Comparison of ENCODE assay signal across 9 cellular contexts in the genomic region with DNA sequence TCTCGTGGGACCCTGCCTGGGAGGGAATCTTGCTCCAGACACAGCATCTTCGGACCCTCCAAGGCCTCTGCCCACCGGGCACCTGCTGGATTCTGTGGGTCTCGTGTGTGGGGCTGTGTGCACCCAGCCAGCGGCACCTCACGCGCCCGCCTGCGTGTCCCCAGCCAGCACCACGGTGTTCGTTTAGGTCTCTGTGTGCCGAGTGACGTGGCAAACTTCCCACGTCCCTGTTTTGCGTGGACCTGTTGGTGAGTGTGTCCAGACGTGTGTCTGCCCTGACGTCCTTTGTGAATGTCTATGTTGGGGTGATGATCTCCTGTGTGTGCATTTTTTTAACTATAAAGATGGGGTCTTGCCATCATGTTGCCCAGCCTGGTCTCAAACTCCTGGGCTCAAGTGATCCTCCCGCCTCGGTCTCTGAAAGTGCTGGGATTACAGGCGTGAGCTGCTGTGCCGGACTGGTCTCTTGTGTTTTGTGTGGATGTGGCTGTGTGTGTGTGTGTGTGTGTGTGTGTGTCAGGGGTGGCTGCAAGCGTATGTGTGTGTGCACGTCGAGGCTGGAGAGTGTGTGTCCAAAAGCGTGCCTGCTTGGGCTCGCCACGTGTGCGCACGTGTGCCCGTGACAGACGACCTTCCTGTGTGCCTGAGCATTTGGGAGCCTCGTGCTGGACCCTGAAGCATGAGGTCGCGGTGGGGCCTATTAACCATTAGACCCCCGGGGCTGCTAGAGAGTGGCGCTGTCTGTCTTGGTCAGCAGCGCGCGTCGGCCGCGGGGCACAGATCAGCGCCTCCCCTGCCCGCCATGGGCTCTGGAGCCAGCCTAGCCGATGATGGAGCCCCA. TPM values are rescaled to one million over a fixed set of nuclear protein-coding genes. Genes with fewer than 3 reads are reported as not detected.
A peak's percentile ranks its signal among the peaks of the same experiment; 100 is the strongest.
DNase-seq lines count a peak whose midpoint lies in the region; ATAC-seq, FAIRE-seq and TF ChIP-seq lines count a peak whose summit lies in the region.
"Had no signal": no experiment of that assay in that cellular context is flagged by ENCODE, and none has a peak within 500 bp of the region (broad histone marks: within the 10 kb centered on the region; RNA-seq: fewer than 3 reads in every experiment).

No MANE protein-coding gene starts in this region.

- H4K20me1 ChIP-seq in GM12878 (ENCODE audit: control insufficient read depth, insufficient read depth) = no peaks in the 10 kb centered on the region; the same call in 1 of the 2 replicates

- peak overlapping the region; percentile 67 for H3K4me3 Mint-ChIP-seq in activated T-cell treated with anti-CD3 and anti-CD28 coated beads, Interleukin-2, amount 50 U/mL, for 4 hours

- FAIRE-seq in GM12878 (lab: Jason Lieb, UNC) = no peak

- H3K36me3 ChIP-seq in GM12878 (ENCODE audit: control insufficient read depth in 2 of 2, insufficient read depth in 2 of 2, low read length in 1 of 2) = peaks cover 24 to 30% of the 10 kb centered on the region in 2 experiments
- no peaks in the 10 kb centered on the region for H3K36me3 ChIP-seq in mucosa of stomach (ENCODE audit: control insufficient read depth, insufficient read depth, low read length)
- no peaks in the 10 kb centered on the region for H3K36me3 ChIP-seq in tibial nerve

- peaks cover 21% of the 10 kb centered on the region for H3K4me1 Mint-ChIP-seq in activated T-cell treated with anti-CD3 and anti-CD28 coated beads, Interleukin-2, amount 50 U/mL, for 4 hours (ENCODE audit: low read depth)

- H3K9me3 ChIP-seq in GM12878 (replicated peaks; ENCODE audit: control insufficient read depth, insufficient read depth, low read length) (peaks cover 4% of the 10 kb centered on the region), mucosa of stomach (ENCODE audit: control insufficient read depth, low read length) (no peaks in the 10 kb centered on the region), tibial nerve (no peaks in the 10 kb centered on the region)

- H3K4me2 ChIP-seq in GM12878 (ENCODE audit: control insufficient read depth, insufficient read depth) = peak overlapping the region; percentile 79

- no peak overlapping the region for H2AFZ ChIP-seq in GM12878 (ENCODE audit: control insufficient read depth, low read depth, low read length)

- DNase-seq in activated T-cell treated with anti-CD3 and anti-CD28 coated beads, Interleukin-2, amount 50 U/mL, for 4 hours = no peak
- no peak for DNase-seq in activated T-cell treated with anti-CD3 and anti-CD28 coated beads for 4 hours
- no peak for DNase-seq in GM12878 (ENCODE audit: low read depth, low spot score)
- no peak for DNase-seq in tibial nerve (ENCODE audit: low spot score in 2 of 2)
- DNase-seq in anterior cingulate cortex (lab: John Stamatoyannopoulos, UW) = no peak
- DNase-seq in lower leg skin (ENCODE audit: low spot score in 2 of 2) = no peak
- DNase-seq: NK-92 treated with Interleukin-12 subunit alpha and Interleukin-12 subunit beta, amount 100 ng/mL, for 24 hours had no signal

- TF ChIP-seq RAD21 in GM12878 (IDR thresholded peaks at IDR 0.05; ENCODE audit: insufficient read depth, low read depth, low read length) = no peak

- H3K79me2 ChIP-seq in GM12878 (ENCODE audit: control insufficient read depth, insufficient read depth, low read length) = peaks cover 60% of the 10 kb centered on the region

- no peak for ATAC-seq in activated T-cell treated with anti-CD3 and anti-CD28 coated beads, Interleukin-2, amount 50 U/mL, for 4 hours
- ATAC-seq in GM12878 = no peak
- ATAC-seq in HG03039 (IDR thresholded peaks at IDR 0.05; ENCODE audit: unreplicated experiment) = no peak

- H3K9ac ChIP-seq in GM12878 (ENCODE audit: control insufficient read depth, insufficient read depth, low read length) (no peak overlapping the region), mucosa of stomach (ENCODE audit: low read length) (peak overlapping the region; percentile 45)

- H3K4me1 ChIP-seq in GM12878 (ENCODE audit: control insufficient read depth, insufficient read depth, low read length) = peaks cover 7% of the 10 kb centered on the region
- H3K4me1 ChIP-seq in mucosa of stomach (ENCODE audit: control insufficient read depth, insufficient read depth, low read length) = peaks cover 51% of the 10 kb centered on the region
- peaks cover 0 to 43% (median 15%) of the 10 kb centered on the region in 4 donors for H3K4me1 ChIP-seq in tibial nerve

- RAD21 ChIA-PET in GM12878 (lab: Charles Lee; ENCODE audit: unreplicated experiment) = no interaction called here

- WGBS in GM12878 (ENCODE audit: insufficient coverage, insufficient replicate concordance, low lambda C conversion rate, missing lambda C conversion rate) = 85% methylated on average over 45 of the region's 45 CpGs
- WGBS in tibial nerve, 2 donors = 51 to 61% methylated on average over 34 to 44 of the region's 45 CpGs
- WGBS in lower leg skin, 2 donors = 52 to 53% methylated on average over 24 to 36 of the region's 45 CpGs

- TF ChIP-seq POLR2A in GM12878 (IDR thresholded peaks at IDR 0.05; ENCODE audit: low read depth, low read length) (peak; percentile 51; the same call in 1 of the 2 replicates), tibial nerve (IDR thresholded peaks at IDR 0.05) (no peak), lower leg skin (IDR thresholded peaks at IDR 0.05) (no peak)

- CTCF ChIA-PET in GM12878 (lab: Yijun Ruan, JAX) = no interaction called here

- no peaks in the 10 kb centered on the region for H3K27me3 ChIP-seq in GM12878 (replicated peaks in 1 of 2; ENCODE audit: control insufficient read depth in 2 of 2, insufficient read depth in 2 of 2, low read length in 1 of 2)
- H3K27me3 ChIP-seq in mucosa of stomach (ENCODE audit: control insufficient read depth, insufficient read depth, low read length) = peaks cover 8% of the 10 kb centered on the region
- no peaks in the 10 kb centered on the region for H3K27me3 ChIP-seq in tibial nerve

- H3K27me3 Mint-ChIP-seq in activated T-cell treated with anti-CD3 and anti-CD28 coated beads, Interleukin-2, amount 50 U/mL, for 4 hours (ENCODE audit: low read depth) = no peaks in the 10 kb centered on the region

- H3K36me3 Mint-ChIP-seq in activated T-cell treated with anti-CD3 and anti-CD28 coated beads, Interleukin-2, amount 50 U/mL, for 4 hours (ENCODE audit: insufficient read depth) = no peaks in the 10 kb centered on the region

- BruUV-seq in GM12878 (replicated peaks; lab: Mats Ljungman, UMichigan) = no TSS peak

- in situ Hi-C loops in GM12878 (cut with MboI) = no loop called here

- intact Hi-C loops in GM12878 (cut with micrococcal nuclease; ENCODE audit: unreplicated experiment) = no loop called here
- intact Hi-C loops in lower leg skin (cut with DNase I; ENCODE audit: low total_unique reads) = no loop called here

- no peaks in the 10 kb centered on the region for H3K9me3 Mint-ChIP-seq in activated T-cell treated with anti-CD3 and anti-CD28 coated beads, Interleukin-2, amount 50 U/mL, for 4 hours

- peak overlapping the region; percentile 37; the same call in 1 of the 2 replicates for H3K4me3 ChIP-seq in GM12878
- H3K4me3 ChIP-seq in mucosa of stomach (ENCODE audit: low read length) = peak overlapping the region; percentile 1
- peak overlapping the region; percentile 1 to 45 (median 30) for H3K4me3 ChIP-seq in tibial nerve
- no peak overlapping the region for H3K4me3 ChIP-seq in lower leg skin (ENCODE audit: low read depth, poor library complexity, severe bottlenecking)

- SMC1A ChIA-PET in GM12878 (lab: Charles Lee; ENCODE audit: uncharacterized antibody, unreplicated experiment) = no interaction called here

- POLR2A ChIA-PET in GM12878 (lab: Charles Lee) = no interaction called here

- TF ChIP-seq EP300 in GM12878 (IDR thresholded peaks at IDR 0.05; ENCODE audit: borderline replicate concordance in 1 of 2, control insufficient read depth in 1 of 2, low read depth in 2 of 2, low read length in 2 of 2) (no peak), tibial nerve (IDR thresholded peaks at IDR 0.05) (no peak)

- H3K27ac ChIP-seq in GM12878 (ENCODE audit: control insufficient read depth, insufficient read depth) = no peak overlapping the region
- peak overlapping the region; percentile 43 to 87 (median 78) for H3K27ac ChIP-seq in tibial nerve

- TF ChIP-seq CTCF in GM12878 (IDR thresholded peaks at IDR 0.05 in 2 of 3, conservative IDR thresholded peaks at IDR 0.05 in 1 of 3; ENCODE audit: control insufficient read depth in 2 of 3, extremely low read depth in 1 of 3, insufficient read depth in 1 of 3, low read depth in 3 of 3, low read length in 3 of 3) = no peak
- TF ChIP-seq CTCF in tibial nerve (IDR thresholded peaks at IDR 0.05) = no peak
- no peak for TF ChIP-seq CTCF in lower leg skin (IDR thresholded peaks at IDR 0.05)

RNA-seq across cellular contexts. Expression of gene ARID3A, which starts 15.7 kb away (rescaled TPM):
- total RNA-seq in activated T-cell treated with anti-CD3 and anti-CD28 coated beads, Interleukin-2, amount 50 U/mL, for 4 hours = 10 to 100 TPM in 1 of 3 donors, 1 to 10 TPM in 2; 7.3 to 13.2 (median 10.0) TPM
- 148 and 152 TPM in 2 replicates for total RNA-seq in GM12878 (2013; cell fraction: nucleolus; rRNA removed)
- total RNA-seq in GM12878 (2014; rRNA removed) = 30.2 and 34.2 TPM in 2 replicates
- 18.3 and 23.6 TPM in 2 replicates for total RNA-seq in GM12878 (2014; rRNA removed; fragmentation: Illumina TruSeq; extraction: Trizol)
- 68.3 and 70.0 TPM in 2 replicates for total RNA-seq in GM12878 (2021)
- 10.8 TPM for polyA plus RNA-seq in GM12878 (2011; ENCODE audit: low read depth)
- 6.5 and 17.1 TPM in 2 replicates for polyA plus RNA-seq in GM12878 (2011; rRNA removed)
- polyA plus RNA-seq in GM12878 (2011; cell fraction: cytosol; rRNA removed) = 22.9 and 33.7 TPM in 2 replicates
- 52.3 and 76.3 TPM in 2 replicates for polyA plus RNA-seq in GM12878 (2011; cell fraction: nucleus; rRNA removed)
- polyA plus RNA-seq in GM12878 (2012) = 33.7 and 35.9 TPM in 2 replicates
- 5.7 and 16.3 TPM in 2 replicates for polyA plus RNA-seq in GM12878 (2014; fragmentation: Illumina TruSeq; extraction: Trizol)
- 1 to 10 TPM in 1 of 2 experiments, under 1 TPM in 1; 0.76 to 1.6 TPM for polyA plus RNA-seq in GM12878 (2014; fragmentation: Nextera tagmentation; extraction: Ambion mirVana)
- polyA plus RNA-seq in GM12878 (2014; rRNA removed) = 37.0 and 45.1 TPM in 2 replicates
- polyA plus RNA-seq in GM12878 (2016; fragmentation: Nextera tagmentation; extraction: Ambion mirVana) = 1 to 10 TPM; 8.9 to 9.6 TPM
- 42.1 and 69.0 TPM in 2 replicates for polyA minus RNA-seq in GM12878 (2011; rRNA and poly(A)+ RNA removed)
- polyA minus RNA-seq in GM12878 (2011; cell fraction: cytosol; rRNA and poly(A)+ RNA removed) = 48.9 and 50.8 TPM in 2 replicates
- polyA minus RNA-seq in GM12878 (2011; cell fraction: nucleus; rRNA and poly(A)+ RNA removed) = 33.1 and 53.2 TPM in 2 replicates
- total RNA-seq in tibial nerve = 10 to 100 TPM in 3 of 4 donors, 1 to 10 TPM in 1; 8.1 to 15.3 (median 12.5) TPM
- 1 to 10 TPM; 1.8 to 9.4 (median 5.6) TPM for total RNA-seq in lower leg skin

RNA-seq across cellular contexts. Expression of gene KISS1R, which starts 24.4 kb away (rescaled TPM):
- total RNA-seq in activated T-cell treated with anti-CD3 and anti-CD28 coated beads, Interleukin-2, amount 50 U/mL, for 4 hours = 1 to 10 TPM; 2.9 to 5.1 (median 3.3) TPM
- 16.9 and 18.1 TPM in 2 replicates for total RNA-seq in GM12878 (2013; cell fraction: nucleolus; rRNA removed)
- 0.60 and 2.7 TPM in 2 replicates for total RNA-seq in GM12878 (2014; rRNA removed)
- not detected in 2 replicates for total RNA-seq in GM12878 (2014; rRNA removed; fragmentation: Illumina TruSeq; extraction: Trizol)
- total RNA-seq in GM12878 (2021) = 1.8 TPM in 2 replicates
- 0.30 TPM for polyA plus RNA-seq in GM12878 (2011; ENCODE audit: low read depth)
- polyA plus RNA-seq in GM12878 (2011; rRNA removed) = 1.6 and 2.8 TPM in 2 replicates
- 2.7 and 4.7 TPM in 2 replicates for polyA plus RNA-seq in GM12878 (2011; cell fraction: cytosol; rRNA removed)
- polyA plus RNA-seq in GM12878 (2011; cell fraction: nucleus; rRNA removed) = 19.3 and 20.1 TPM in 2 replicates
- 1.9 and 2.3 TPM in 2 replicates for polyA plus RNA-seq in GM12878 (2012)
- not detected in 2 replicates for polyA plus RNA-seq in GM12878 (2014; fragmentation: Illumina TruSeq; extraction: Trizol)
- polyA plus RNA-seq in GM12878 (2014; fragmentation: Nextera tagmentation; extraction: Ambion mirVana) = under 1 TPM in 1 of 2 experiments, not detected in 1; 0.13 TPM
- polyA plus RNA-seq in GM12878 (2014; rRNA removed) = 0.83 and 2.1 TPM in 2 replicates
- polyA plus RNA-seq in GM12878 (2016; fragmentation: Nextera tagmentation; extraction: Ambion mirVana) = 1 to 10 TPM in 1 of 2 experiments, under 1 TPM in 1; 0.14 to 1.4 TPM
- 0.29 and 1.3 TPM in 2 replicates for polyA minus RNA-seq in GM12878 (2011; rRNA and poly(A)+ RNA removed)
- polyA minus RNA-seq in GM12878 (2011; cell fraction: cytosol; rRNA and poly(A)+ RNA removed) = 1.9 and 2.8 TPM in 2 replicates
- polyA minus RNA-seq in GM12878 (2011; cell fraction: nucleus; rRNA and poly(A)+ RNA removed) = 1.7 and 3.2 TPM in 2 replicates
- total RNA-seq in tibial nerve = not detected
- total RNA-seq in lower leg skin = 1 to 10 TPM in 1 of 4 donors, under 1 TPM in 1, not detected in 2; 0.88 to 3.5 TPM

RNA-seq across cellular contexts. Expression of gene R3HDM4, which starts 28.5 kb away (rescaled TPM):
- total RNA-seq in activated T-cell treated with anti-CD3 and anti-CD28 coated beads, Interleukin-2, amount 50 U/mL, for 4 hours = 10 to 100 TPM; 92.3 to 97.7 (median 96.3) TPM
- 17.9 and 20.1 TPM in 2 replicates for total RNA-seq in GM12878 (2013; cell fraction: nucleolus; rRNA removed)
- total RNA-seq in GM12878 (2014; rRNA removed) = 24.3 and 28.1 TPM in 2 replicates
- total RNA-seq in GM12878 (2014; rRNA removed; fragmentation: Illumina TruSeq; extraction: Trizol) = 18.2 and 19.6 TPM in 2 replicates
- 51.6 and 54.5 TPM in 2 replicates for total RNA-seq in GM12878 (2021)
- polyA plus RNA-seq in GM12878 (2011; ENCODE audit: low read depth) = 14.1 TPM
- 12.1 and 26.1 TPM in 2 replicates for polyA plus RNA-seq in GM12878 (2011; rRNA removed)
- 43.8 and 54.5 TPM in 2 replicates for polyA plus RNA-seq in GM12878 (2011; cell fraction: cytosol; rRNA removed)
- polyA plus RNA-seq in GM12878 (2011; cell fraction: nucleus; rRNA removed) = 41.0 and 44.6 TPM in 2 replicates
- 39.6 and 50.1 TPM in 2 replicates for polyA plus RNA-seq in GM12878 (2012)
- polyA plus RNA-seq in GM12878 (2014; fragmentation: Illumina TruSeq; extraction: Trizol) = 16.4 and 27.2 TPM in 2 replicates
- polyA plus RNA-seq in GM12878 (2014; fragmentation: Nextera tagmentation; extraction: Ambion mirVana) = 1 to 10 TPM; 1.3 to 4.2 TPM
- polyA plus RNA-seq in GM12878 (2014; rRNA removed) = 65.8 and 78.8 TPM in 2 replicates
- polyA plus RNA-seq in GM12878 (2016; fragmentation: Nextera tagmentation; extraction: Ambion mirVana) = 10 to 100 TPM; 36.0 to 44.0 TPM
- polyA minus RNA-seq in GM12878 (2011; rRNA and poly(A)+ RNA removed) = 8.9 and 20.7 TPM in 2 replicates
- 11.9 and 12.1 TPM in 2 replicates for polyA minus RNA-seq in GM12878 (2011; cell fraction: cytosol; rRNA and poly(A)+ RNA removed)
- polyA minus RNA-seq in GM12878 (2011; cell fraction: nucleus; rRNA and poly(A)+ RNA removed) = 4.8 and 6.7 TPM in 2 replicates
- total RNA-seq in tibial nerve = 10 to 100 TPM; 30.2 to 47.7 (median 37.6) TPM
- 10 to 100 TPM; 58.1 to 75.6 (median 65.8) TPM for total RNA-seq in lower leg skin

RNA-seq across cellular contexts. Expression of gene WDR18, which starts 42.6 kb away (rescaled TPM):
- total RNA-seq in activated T-cell treated with anti-CD3 and anti-CD28 coated beads, Interleukin-2, amount 50 U/mL, for 4 hours = 100 to 1,000 TPM; 163 to 217 (median 199) TPM
- 32.4 and 34.2 TPM in 2 replicates for total RNA-seq in GM12878 (2013; cell fraction: nucleolus; rRNA removed)
- total RNA-seq in GM12878 (2014; rRNA removed) (85.0 and 97.5 TPM in 2 replicates), GM12878 (2014; rRNA removed; fragmentation: Illumina TruSeq; extraction: Trizol) (13.6 and 16.5 TPM in 2 replicates), GM12878 (2021) (92.1 and 97.3 TPM in 2 replicates), tibial nerve (10 to 100 TPM; 23.3 to 90.6 (median 52.8) TPM), lower leg skin (10 to 100 TPM; 29.0 to 66.9 (median 39.9) TPM)
- 15.8 TPM for polyA plus RNA-seq in GM12878 (2011; ENCODE audit: low read depth)
- polyA plus RNA-seq in GM12878 (2011; rRNA removed) (7.5 and 27.3 TPM in 2 replicates), GM12878 (2014; fragmentation: Illumina TruSeq; extraction: Trizol) (4.5 and 8.8 TPM in 2 replicates), GM12878 (2014; fragmentation: Nextera tagmentation; extraction: Ambion mirVana) (1 to 10 TPM; 3.0 to 3.3 TPM), GM12878 (2014; rRNA removed) (106 and 131 TPM in 2 replicates), GM12878 (2016; fragmentation: Nextera tagmentation; extraction: Ambion mirVana) (100 to 1,000 TPM; 192 to 206 TPM)
- polyA plus RNA-seq in GM12878 (2011; cell fraction: cytosol; rRNA removed) = 48.8 and 85.0 TPM in 2 replicates
- 165 and 192 TPM in 2 replicates for polyA plus RNA-seq in GM12878 (2011; cell fraction: nucleus; rRNA removed)
- polyA plus RNA-seq in GM12878 (2012) = 49.6 and 54.3 TPM in 2 replicates
- 22.5 and 45.0 TPM in 2 replicates for polyA minus RNA-seq in GM12878 (2011; rRNA and poly(A)+ RNA removed)
- polyA minus RNA-seq in GM12878 (2011; cell fraction: cytosol; rRNA and poly(A)+ RNA removed) = 36.3 and 42.0 TPM in 2 replicates
- 27.1 and 39.9 TPM in 2 replicates for polyA minus RNA-seq in GM12878 (2011; cell fraction: nucleus; rRNA and poly(A)+ RNA removed)

RNA-seq across cellular contexts. Expression of gene RNU6-9, which starts 48.2 kb away (rescaled TPM):
- not detected for total RNA-seq in activated T-cell treated with anti-CD3 and anti-CD28 coated beads, Interleukin-2, amount 50 U/mL, for 4 hours
- total RNA-seq in GM12878 (2013; cell fraction: nucleolus; rRNA removed) = not detected in 2 replicates
- total RNA-seq in GM12878 (2014; rRNA removed) = not detected in 2 replicates
- not detected in 2 replicates for total RNA-seq in GM12878 (2014; rRNA removed; fragmentation: Illumina TruSeq; extraction: Trizol)
- not detected in 2 replicates for total RNA-seq in GM12878 (2021)
- not detected for polyA plus RNA-seq in GM12878 (2011; ENCODE audit: low read depth)
- polyA plus RNA-seq in GM12878 (2011; rRNA removed) = not detected in 2 replicates
- polyA plus RNA-seq in GM12878 (2011; cell fraction: cytosol; rRNA removed) = not detected in 2 replicates
- not detected in 2 replicates for polyA plus RNA-seq in GM12878 (2011; cell fraction: nucleus; rRNA removed)
- not detected in 2 replicates for polyA plus RNA-seq in GM12878 (2012)
- polyA plus RNA-seq in GM12878 (2014; fragmentation: Illumina TruSeq; extraction: Trizol) = not detected in 2 replicates
- polyA plus RNA-seq in GM12878 (2014; fragmentation: Nextera tagmentation; extraction: Ambion mirVana) = not detected
- not detected in 2 replicates for polyA plus RNA-seq in GM12878 (2014; rRNA removed)
- polyA plus RNA-seq in GM12878 (2016; fragmentation: Nextera tagmentation; extraction: Ambion mirVana) = not detected
- polyA minus RNA-seq in GM12878 (2011; rRNA and poly(A)+ RNA removed) = 1,322 TPM in 1 of 2 replicates, not detected in the other
- polyA minus RNA-seq in GM12878 (2011; cell fraction: cytosol; rRNA and poly(A)+ RNA removed) = not detected in 2 replicates
- under 0.01 TPM in 1 of 2 replicates, not detected in the other for polyA minus RNA-seq in GM12878 (2011; cell fraction: nucleus; rRNA and poly(A)+ RNA removed)
- total RNA-seq in tibial nerve = not detected
- total RNA-seq in lower leg skin = not detected
